In genomic region chr16:80804061-80804450, GRCh38 we compare ENCODE assay signal across 8 cellular contexts. TPM values are rescaled to one million over a fixed set of nuclear protein-coding genes. Genes with fewer than 3 reads are reported as not detected.
DNase-seq lines count a peak whose midpoint lies in the region; FAIRE-seq and TF ChIP-seq lines count a peak whose summit lies in the region.

No MANE protein-coding gene starts in this region.

- H3K79me2 ChIP-seq in osteoblast (ENCODE audit: insufficient read depth, low read length) = peaks cover 10% of the 10 kb centered on the region

- H3K27ac ChIP-seq in osteoblast (ENCODE audit: low read depth, low read length) (no peak overlapping the region), uterus (peak overlapping the region in 1 of 2 donors; percentile 55)

- peak overlapping the region; percentile 66 for H2AFZ ChIP-seq in osteoblast (ENCODE audit: low read length)

- H3K9me3 ChIP-seq in ES-I3 (ENCODE audit: control insufficient read depth, insufficient read depth, low read length) (no peaks in the 10 kb centered on the region), osteoblast (ENCODE audit: low read depth, low read length) (no peaks in the 10 kb centered on the region), uterus (no peaks in the 10 kb centered on the region)

- no peaks in the 10 kb centered on the region for H3K27me3 ChIP-seq in osteoblast (ENCODE audit: insufficient read depth, low read length)
- H3K27me3 ChIP-seq in uterus = no peaks in the 10 kb centered on the region

- H3K4me1 ChIP-seq in ES-I3 (ENCODE audit: insufficient read depth, low read length) (no peaks in the 10 kb centered on the region), osteoblast (ENCODE audit: insufficient read depth, low read length) (peaks cover 5% of the 10 kb centered on the region), uterus (no peaks in the 10 kb centered on the region)

- FAIRE-seq in H54 (lab: Jason Lieb, UNC) = no peak

- H3K4me3 ChIP-seq in fibroblast of villous mesenchyme (ENCODE audit: low read depth, low read length) (peak overlapping the region; percentile 75), osteoblast (ENCODE audit: insufficient read depth, low read length) (peak overlapping the region; percentile 79), uterus (peak overlapping the region; percentile 49 to 54)

- intact Hi-C loops in uterus (cut with DNase I; ENCODE audit: low total_unique reads) = no loop called here

- no peak for TF ChIP-seq CTCF in fibroblast of villous mesenchyme (IDR thresholded peaks at IDR 0.05; ENCODE audit: insufficient read depth, low read depth, low read length)
- no peak for TF ChIP-seq CTCF in osteoblast (IDR thresholded peaks at IDR 0.05; ENCODE audit: extremely low read depth, low read depth, low read length)
- no peak for TF ChIP-seq CTCF in uterus (IDR thresholded peaks at IDR 0.05)

- peak; percentile 33 for DNase-seq in H54 (ENCODE audit: insufficient read length, low spot score)
- peak; percentile 48 for DNase-seq in NCI-H69 (lab: John Stamatoyannopoulos, UW)
- DNase-seq in activated T-helper 1 cell treated with anti-CD3 and anti-CD28 coated beads, Interleukin-2, amount 50 U/mL, for 16 hours (ENCODE audit: low read depth in 1 of 2, low spot score in 1 of 2) = peak; percentile 33 to 50
- DNase-seq in fibroblast of villous mesenchyme (ENCODE audit: low read depth) = peak; percentile 52
- DNase-seq in osteoblast (ENCODE audit: insufficient read length, low spot score, missing footprints) = peak; percentile 96
- peak in 1 of 2 donors; percentile 22 for DNase-seq in uterus
- DNase-seq in cerebellar nuclear complex (lab: John Stamatoyannopoulos, UW) = no peak

- peak overlapping the region; percentile 53 for H3K4me2 ChIP-seq in osteoblast (ENCODE audit: insufficient read depth, low read length)

- TF ChIP-seq POLR2A in H54 (IDR thresholded peaks at IDR 0.05; ENCODE audit: low read depth, low read length) = no peak
- TF ChIP-seq POLR2A in uterus (IDR thresholded peaks at IDR 0.05) = no peak

- H3K9ac ChIP-seq in ES-I3 (ENCODE audit: low read depth, low read length) = peak overlapping the region; percentile 63; the same call in 1 of the 2 replicates

- no peaks in the 10 kb centered on the region for H4K20me1 ChIP-seq in osteoblast (ENCODE audit: insufficient read depth, low read length)

- H3K36me3 ChIP-seq in ES-I3 (ENCODE audit: insufficient read depth, low read length) (no peaks in the 10 kb centered on the region), osteoblast (ENCODE audit: insufficient read depth, low read length) (no peaks in the 10 kb centered on the region), uterus (no peaks in the 10 kb centered on the region)

RNA-seq across cellular contexts. Expression of gene CDYL2, which starts 0.3 kb away (rescaled TPM):
- total RNA-seq in fibroblast of villous mesenchyme (9.3 and 14.2 TPM in 2 replicates), osteoblast (8.3 and 8.8 TPM in 2 replicates), uterus (1 to 10 TPM; 2.3 to 9.1 (median 5.1) TPM)

Comparison
In these comparisons a context has a peak if more than half of its experiments do, and no peak if none do; other contexts are left out.
1. DNase-seq: peak in H54 (single experiment), NCI-H69 (single experiment), activated T-helper 1 cell treated with anti-CD3 and anti-CD28 coated beads, Interleukin-2, amount 50 U/mL, for 16 hours (2 of 2), fibroblast of villous mesenchyme (single experiment) and osteoblast (single experiment); none in cerebellar nuclear complex (0 of 2).
2. Peak in every context shown above with its lines, with median percentiles within 50 percentile points of each other: H3K4me3 ChIP-seq.